8 cellular contexts compared by ENCODE assay signal in the genomic region with DNA sequence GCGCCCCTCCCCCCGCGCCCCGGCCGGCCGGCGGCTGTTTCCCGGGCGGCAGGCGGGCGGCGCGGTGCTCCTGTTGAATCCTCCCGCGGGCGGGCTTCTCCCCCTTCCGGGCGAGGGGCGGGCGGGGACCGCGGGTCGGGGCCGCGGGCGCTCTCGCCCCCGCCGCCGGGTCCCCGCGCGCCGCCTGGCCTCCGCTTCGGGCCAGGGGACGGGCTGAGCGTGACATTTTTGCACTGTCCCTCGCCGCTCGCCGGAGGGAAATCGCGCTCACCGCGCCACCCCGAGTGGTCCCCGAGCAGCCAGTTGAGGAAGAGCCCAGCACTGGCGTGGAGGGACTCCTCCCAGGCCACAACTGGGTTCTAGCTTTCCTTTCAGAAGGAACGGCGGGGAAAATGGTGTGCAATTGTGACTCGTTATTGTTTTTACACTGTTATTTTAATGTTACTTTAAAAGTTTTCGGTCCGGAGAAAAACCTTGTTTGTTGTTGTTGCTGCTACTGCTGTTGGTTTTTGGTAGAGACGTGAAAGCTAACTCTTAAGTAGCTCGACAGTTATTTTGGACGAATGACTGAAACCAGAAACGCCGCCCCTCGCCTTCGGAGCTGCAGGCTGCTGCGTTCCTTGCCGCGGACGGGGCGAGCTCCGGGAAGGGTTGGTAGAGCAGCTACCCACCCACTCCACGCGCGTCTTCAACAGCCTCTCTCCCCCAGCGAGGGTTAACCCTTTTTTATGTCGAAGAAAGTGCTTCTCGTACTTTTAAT. TPM values are rescaled to one million over a fixed set of nuclear protein-coding genes. Genes with fewer than 3 reads are reported as not detected.
DNase-seq lines count a peak whose midpoint lies in the region; ATAC-seq and TF ChIP-seq lines count a peak whose summit lies in the region.

No MANE protein-coding gene starts in this region.

- H3K4me3 ChIP-seq in osteoblast (ENCODE audit: insufficient read depth, low read length) (peak overlapping the region; percentile 85), thymus (ENCODE audit: low read length) (peak overlapping the region; percentile 100)

- H3K4me1 ChIP-seq in osteoblast (ENCODE audit: insufficient read depth, low read length) (peaks cover 29% of the 10 kb centered on the region), thymus (ENCODE audit: control insufficient read depth, insufficient read depth, low read length) (peaks cover 5% of the 10 kb centered on the region)

- H3K36me3 Mint-ChIP-seq in activated naive CD4-positive, alpha-beta T cell treated with anti-CD3 and anti-CD28 coated beads, Interleukin-2, amount 10 ng/mL, durations not matched to agents 7 days and 5 days: peaks cover 15% of the 10 kb centered on the region
- no peaks in the 10 kb centered on the region for H3K36me3 Mint-ChIP-seq in glutamatergic neuron (ENCODE audit: unreplicated experiment)

- H2AFZ ChIP-seq in osteoblast (ENCODE audit: low read length): peak overlapping the region; percentile 91

- peaks cover 10% of the 10 kb centered on the region for H3K27me3 Mint-ChIP-seq in activated naive CD4-positive, alpha-beta T cell treated with anti-CD3 and anti-CD28 coated beads, Interleukin-2, amount 10 ng/mL, durations not matched to agents 7 days and 5 days
- peaks cover 9% of the 10 kb centered on the region for H3K27me3 Mint-ChIP-seq in glutamatergic neuron (ENCODE audit: unreplicated experiment)

- H3K79me2 ChIP-seq in osteoblast (ENCODE audit: insufficient read depth, low read length): peaks cover 46% of the 10 kb centered on the region

- under 1% methylated on average over 73 of the region's 73 CpGs for WGBS in thymus

- TF ChIP-seq CTCF in glutamatergic neuron (IDR thresholded peaks at IDR 0.05; ENCODE audit: partially characterized antibody, unreplicated experiment) (no peak), osteoblast (IDR thresholded peaks at IDR 0.05; ENCODE audit: extremely low read depth, low read depth, low read length) (no peak)

- H3K36me3 ChIP-seq in osteoblast (ENCODE audit: insufficient read depth, low read length) (no peaks in the 10 kb centered on the region), thymus (ENCODE audit: control insufficient read depth, insufficient read depth) (no peaks in the 10 kb centered on the region)

- no peaks in the 10 kb centered on the region for H3K27me3 ChIP-seq in osteoblast (ENCODE audit: insufficient read depth, low read length)
- H3K27me3 ChIP-seq in thymus (ENCODE audit: control insufficient read depth, insufficient read depth): no peaks in the 10 kb centered on the region

- H3K4me1 Mint-ChIP-seq in activated naive CD4-positive, alpha-beta T cell treated with anti-CD3 and anti-CD28 coated beads, Interleukin-2, amount 10 ng/mL, durations not matched to agents 7 days and 5 days: peaks cover 42% of the 10 kb centered on the region
- H3K4me1 Mint-ChIP-seq in glutamatergic neuron (ENCODE audit: low read depth, unreplicated experiment): peaks cover 18% of the 10 kb centered on the region

- H3K9me3 Mint-ChIP-seq in activated naive CD4-positive, alpha-beta T cell treated with anti-CD3 and anti-CD28 coated beads, Interleukin-2, amount 10 ng/mL, durations not matched to agents 7 days and 5 days: no peaks in the 10 kb centered on the region
- H3K9me3 Mint-ChIP-seq in glutamatergic neuron (ENCODE audit: unreplicated experiment): peaks cover 11% of the 10 kb centered on the region

- H3K27ac ChIP-seq in osteoblast (ENCODE audit: low read depth, low read length) (peak overlapping the region; percentile 83), thymus (ENCODE audit: low read depth) (peak overlapping the region; percentile 97)

- peak; percentile 93 for DNase-seq in COLO668 (lab: John Stamatoyannopoulos, UW; ENCODE audit: unreplicated experiment)
- peak; percentile 81 for DNase-seq in HT-29 (ENCODE audit: low spot score)
- DNase-seq in SK-MEL-5 (ENCODE audit: low read depth, low spot score): peak; percentile 51
- peak; percentile 75 for DNase-seq in activated naive CD4-positive, alpha-beta T cell treated with anti-CD3 and anti-CD28 coated beads, Interleukin-2, amount 10 ng/mL, durations not matched to agents 7 days and 5 days
- peak; percentile 76 for DNase-seq in glutamatergic neuron
- DNase-seq in osteoblast (ENCODE audit: insufficient read length, low spot score, missing footprints): peak; percentile 91

- ATAC-seq in GM19455 (IDR thresholded peaks at IDR 0.05; ENCODE audit: unreplicated experiment): peak; percentile 33

- peak overlapping the region; percentile 96 for H3K27ac Mint-ChIP-seq in activated naive CD4-positive, alpha-beta T cell treated with anti-CD3 and anti-CD28 coated beads, Interleukin-2, amount 10 ng/mL, durations not matched to agents 7 days and 5 days
- H3K27ac Mint-ChIP-seq in glutamatergic neuron (ENCODE audit: unreplicated experiment): peak overlapping the region; percentile 88

- H4K20me1 ChIP-seq in osteoblast (ENCODE audit: insufficient read depth, low read length): peaks cover 6% of the 10 kb centered on the region

- in situ Hi-C loops in SK-MEL-5 (cut with HindIII; ENCODE audit: low pct_unique_long_range_greater_than_20kb, low sequenced_read_pairs): no loop called here

- H3K9me3 ChIP-seq in osteoblast (ENCODE audit: low read depth, low read length) (no peaks in the 10 kb centered on the region), thymus (ENCODE audit: control insufficient read depth) (no peaks in the 10 kb centered on the region)

- H3K4me3 Mint-ChIP-seq in activated naive CD4-positive, alpha-beta T cell treated with anti-CD3 and anti-CD28 coated beads, Interleukin-2, amount 10 ng/mL, durations not matched to agents 7 days and 5 days: peak overlapping the region; percentile 96
- H3K4me3 Mint-ChIP-seq in glutamatergic neuron (ENCODE audit: unreplicated experiment): peak overlapping the region; percentile 92

- H3K4me2 ChIP-seq in osteoblast (ENCODE audit: insufficient read depth, low read length): peak overlapping the region; percentile 96

- CTCF ChIA-PET in activated naive CD4-positive, alpha-beta T cell treated with anti-CD3 and anti-CD28 coated beads, Interleukin-2, amount 10 ng/mL, durations not matched to agents 7 days and 5 days (lab: Charles Lee): interaction anchor here (0.9 to 3.4 kb wide), 16 partner anchors 10 to 430 kb away, joined by 3 to 18 read pairs (median 4); no protein-coding TSS in a partner anchor

RNA-seq across cellular contexts. Expression of a gene that starts 0.9 kb away (rescaled TPM):
- 20.3 and 21.0 TPM in 2 replicates for total RNA-seq in HT-29 (2014; rRNA removed; shearing (Covaris generic))
- 13.4 and 15.2 TPM in 2 replicates for total RNA-seq in SK-MEL-5 (2014; rRNA removed; shearing (Covaris generic))
- polyA plus RNA-seq in SK-MEL-5 (2015; cell fraction: cytosol; rRNA removed): 12.4 and 13.5 TPM in 2 replicates
- 17.5 and 18.6 TPM in 2 replicates for polyA plus RNA-seq in SK-MEL-5 (2015; cell fraction: nucleus; rRNA removed)
- total RNA-seq in glutamatergic neuron (ENCODE audit: unreplicated experiment) (59.2 TPM), osteoblast (23.2 and 28.9 TPM in 2 replicates)
- 12.8 TPM for polyA plus RNA-seq in thymus

RNA-seq across cellular contexts. Expression of a gene that starts 48.6 kb away (rescaled TPM):
- total RNA-seq in HT-29 (2014; rRNA removed; shearing (Covaris generic)): 66.0 and 68.6 TPM in 2 replicates
- 104 TPM in 2 replicates for total RNA-seq in SK-MEL-5 (2014; rRNA removed; shearing (Covaris generic))
- 45.5 and 101 TPM in 2 replicates for polyA plus RNA-seq in SK-MEL-5 (2015; cell fraction: cytosol; rRNA removed)
- polyA plus RNA-seq in SK-MEL-5 (2015; cell fraction: nucleus; rRNA removed): 389 and 455 TPM in 2 replicates
- total RNA-seq in glutamatergic neuron (ENCODE audit: unreplicated experiment): 129 TPM
- total RNA-seq in osteoblast: 178 and 183 TPM in 2 replicates
- 137 TPM for polyA plus RNA-seq in thymus

Comparison
In these comparisons a context has a peak if more than half of its experiments do, and no peak if none do; other contexts are left out.
1. Peak in every context shown above with its lines: DNase-seq, ATAC-seq, H3K4me3 ChIP-seq and H3K27ac ChIP-seq.